ENCODE assay signal across 8 cellular contexts in the genomic region with DNA sequence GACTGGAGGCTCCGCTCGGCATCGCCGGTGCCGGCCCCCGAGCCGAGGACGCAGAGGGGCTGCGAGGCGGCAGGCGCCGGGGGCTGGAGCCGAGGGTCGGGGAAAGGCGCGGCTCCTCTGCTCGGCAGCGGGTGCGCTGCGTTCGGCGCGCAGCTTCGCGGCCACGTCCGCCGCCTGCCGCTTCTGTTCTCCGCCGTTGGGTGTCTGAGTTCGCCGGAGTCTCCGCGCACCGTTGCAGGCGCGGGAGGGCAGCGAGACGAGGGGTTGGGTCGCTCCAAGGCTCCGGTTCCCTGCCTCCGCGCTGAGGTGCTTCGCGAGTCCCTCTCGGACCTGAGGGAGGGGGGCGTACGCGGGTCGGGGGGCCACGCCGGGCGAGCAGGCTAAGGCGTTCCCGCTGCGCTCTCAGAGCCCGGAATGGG.
DNase-seq lines count a peak whose midpoint lies in the region; ATAC-seq, FAIRE-seq and TF ChIP-seq lines count a peak whose summit lies in the region.

No MANE protein-coding gene starts in this region.

- H3K4me3 ChIP-seq in GM06990 (replicated peaks; ENCODE audit: low read depth, low read length) (peak overlapping the region; percentile 55), brain microvascular endothelial cell (ENCODE audit: low read depth, low read length) (peak overlapping the region; percentile 80)

- POLR2A ChIA-PET in GM10248 (lab: Yijun Ruan, JAX), result no interaction called here

- CTCF ChIA-PET in GM10248 (lab: Yijun Ruan, JAX), result no interaction called here

- TF ChIP-seq CTCF in GM06990 (IDR thresholded peaks at IDR 0.05; ENCODE audit: insufficient read depth, low read length, poor library complexity, severe bottlenecking), result no peak
- TF ChIP-seq CTCF in brain microvascular endothelial cell (IDR thresholded peaks at IDR 0.05; ENCODE audit: low read depth, low read length, missing control alignments), result peak; percentile 6
- no peak for TF ChIP-seq CTCF in GM10248 (IDR thresholded peaks at IDR 0.05; ENCODE audit: control extremely low read depth, extremely low read depth, low read depth, missing control alignments)

- FAIRE-seq in RCC 7860 (lab: Jason Lieb, UNC), result no peak

- in situ Hi-C loops in brain microvascular endothelial cell (cut with HindIII; ENCODE audit: low pct_ligation_motif_present, low sequenced_read_pairs), result no loop called here

- H3K27me3 ChIP-seq in GM06990 (replicated peaks; ENCODE audit: control insufficient read depth, insufficient read depth, low read length) (no peaks in the 10 kb centered on the region; the same call in 1 of the 2 replicates), brain microvascular endothelial cell (replicated peaks) (peaks cover 4% of the 10 kb centered on the region)

- H3K36me3 ChIP-seq in GM06990 (ENCODE audit: control insufficient read depth, insufficient read depth, low read length) (no peaks in the 10 kb centered on the region), brain microvascular endothelial cell (replicated peaks) (peaks cover 12% of the 10 kb centered on the region)

- ATAC-seq in GM18498 (IDR thresholded peaks at IDR 0.05; ENCODE audit: unreplicated experiment), result no peak

- DNase-seq in GM06990 (ENCODE audit: extremely low read depth, insufficient read length) (no peak), RCC 7860 (ENCODE audit: low spot score) (peak; percentile 11), brain microvascular endothelial cell (no peak), kidney glomerular epithelial cell (lab: John Stamatoyannopoulos, UW) (peak; percentile 17), T1000 (lab: John Stamatoyannopoulos, UW) (no peak), GM10248 (ENCODE audit: extremely low spot score) (no peak)
- DNase-seq in stimulated activated CD4-positive, alpha-beta T cell treated with anti-CD3 and anti-CD28 coated beads, Interleukin-4, amount 100 ng/mL, for 1 hour, result peak; percentile 36

- H3K27ac ChIP-seq in brain microvascular endothelial cell, result peak overlapping the region; percentile 39

Comparison
In these comparisons a context has a peak if more than half of its experiments do, and no peak if none do; other contexts are left out.
1. DNase-seq: peak in RCC 7860 (single experiment), kidney glomerular epithelial cell (single experiment) and stimulated activated CD4-positive, alpha-beta T cell treated with anti-CD3 and anti-CD28 coated beads, Interleukin-4, amount 100 ng/mL, for 1 hour (single experiment); none in GM06990 (single experiment), brain microvascular endothelial cell (single experiment), T1000 (single experiment) and GM10248 (single experiment).